Comparison of ENCODE assay signal across 10 cellular contexts in genomic region chr14:94164685-94165431, GRCh38. TPM values are rescaled to one million over a fixed set of nuclear protein-coding genes. Genes with fewer than 3 reads are reported as not detected.
DNase-seq lines count a peak whose midpoint lies in the region; TF ChIP-seq lines count a peak whose summit lies in the region.
"Had no signal": no experiment of that assay in that cellular context is flagged by ENCODE, and none has a peak within 500 bp of the region (broad histone marks: within the 10 kb centered on the region; RNA-seq: fewer than 3 reads in every experiment).

No MANE protein-coding gene starts in this region.

- TF ChIP-seq CTCF in progenitor cell of endocrine pancreas (IDR thresholded peaks at IDR 0.05; ENCODE audit: unreplicated experiment) = no peak

- DNase-seq in activated CD4-positive, alpha-beta T cell treated with anti-CD3 and anti-CD28 coated beads, Interleukin-2, amount 50 U/mL, for 48 hours = peak; percentile 50 to 61
- no peak for DNase-seq in activated CD4-positive, alpha-beta T cell treated with anti-CD3 and anti-CD28 coated beads, Interleukin-2, amount 50 U/mL, for 1 hour
- DNase-seq in NCI-H2227 treated with DMSO at 0.1 percent for 48 hours (lab: John Stamatoyannopoulos, UW) (peak; percentile 54), head of caudate nucleus (peak; percentile 62 to 97 (median 86)), skeletal muscle cell (ENCODE audit: low read depth) (peak; percentile 9), NCI-H2107 (lab: John Stamatoyannopoulos, UW) (no peak), progenitor cell of endocrine pancreas (ENCODE audit: low spot score, unreplicated experiment) (no peak), cerebellar cortex (ENCODE audit: low spot score) (no peak)

- H3K4me3 Mint-ChIP-seq in progenitor cell of endocrine pancreas (ENCODE audit: low read depth) = no peak overlapping the region
- H3K4me3 Mint-ChIP-seq: central memory CD8-positive, alpha-beta T cell had no signal

- intact Hi-C loops in head of caudate nucleus (cut with DNase I) = no loop called here

- H3K27ac Mint-ChIP-seq in progenitor cell of endocrine pancreas = no peak overlapping the region

- H3K4me1 Mint-ChIP-seq in progenitor cell of endocrine pancreas (ENCODE audit: low read depth) = peaks cover 7% of the 10 kb centered on the region

- H3K27me3 Mint-ChIP-seq in progenitor cell of endocrine pancreas = peaks cover 16% of the 10 kb centered on the region

- no peaks in the 10 kb centered on the region for H3K36me3 Mint-ChIP-seq in progenitor cell of endocrine pancreas (ENCODE audit: insufficient read depth)

- H3K9me3 Mint-ChIP-seq in progenitor cell of endocrine pancreas (ENCODE audit: low read depth) = no peaks in the 10 kb centered on the region
- H3K9me3 Mint-ChIP-seq: central memory CD8-positive, alpha-beta T cell had no signal

- peak overlapping the region; percentile 18 for H3K4me3 ChIP-seq in skeletal muscle cell (ENCODE audit: low read depth, low read length)
- H3K4me3 ChIP-seq: smooth muscle cell had no signal

RNA-seq across cellular contexts. Expression of gene PPP4R4, which starts 9.3 kb away (rescaled TPM):
- 12.8 and 13.5 TPM in 2 replicates for total RNA-seq in progenitor cell of endocrine pancreas

RNA-seq across cellular contexts. Expression of gene IFI27L2, which starts 35.5 kb away (rescaled TPM):
- 27.4 and 32.2 TPM in 2 replicates for total RNA-seq in progenitor cell of endocrine pancreas

RNA-seq across cellular contexts. Expression of gene IFI27, which starts 54.3 kb away (rescaled TPM):
- total RNA-seq in progenitor cell of endocrine pancreas = 5.8 and 7.5 TPM in 2 replicates

Comparison
In these comparisons a context has a peak if more than half of its experiments do, and no peak if none do; other contexts are left out.
1. DNase-seq: peak in activated CD4-positive, alpha-beta T cell treated with anti-CD3 and anti-CD28 coated beads, Interleukin-2, amount 50 U/mL, for 48 hours (2 of 2), NCI-H2227 treated with DMSO at 0.1 percent for 48 hours (single experiment), head of caudate nucleus (42 of 42) and skeletal muscle cell (single experiment); none in activated CD4-positive, alpha-beta T cell treated with anti-CD3 and anti-CD28 coated beads, Interleukin-2, amount 50 U/mL, for 1 hour (single experiment), NCI-H2107 (single experiment), progenitor cell of endocrine pancreas (single experiment) and cerebellar cortex (single experiment).